In the genomic region with DNA sequence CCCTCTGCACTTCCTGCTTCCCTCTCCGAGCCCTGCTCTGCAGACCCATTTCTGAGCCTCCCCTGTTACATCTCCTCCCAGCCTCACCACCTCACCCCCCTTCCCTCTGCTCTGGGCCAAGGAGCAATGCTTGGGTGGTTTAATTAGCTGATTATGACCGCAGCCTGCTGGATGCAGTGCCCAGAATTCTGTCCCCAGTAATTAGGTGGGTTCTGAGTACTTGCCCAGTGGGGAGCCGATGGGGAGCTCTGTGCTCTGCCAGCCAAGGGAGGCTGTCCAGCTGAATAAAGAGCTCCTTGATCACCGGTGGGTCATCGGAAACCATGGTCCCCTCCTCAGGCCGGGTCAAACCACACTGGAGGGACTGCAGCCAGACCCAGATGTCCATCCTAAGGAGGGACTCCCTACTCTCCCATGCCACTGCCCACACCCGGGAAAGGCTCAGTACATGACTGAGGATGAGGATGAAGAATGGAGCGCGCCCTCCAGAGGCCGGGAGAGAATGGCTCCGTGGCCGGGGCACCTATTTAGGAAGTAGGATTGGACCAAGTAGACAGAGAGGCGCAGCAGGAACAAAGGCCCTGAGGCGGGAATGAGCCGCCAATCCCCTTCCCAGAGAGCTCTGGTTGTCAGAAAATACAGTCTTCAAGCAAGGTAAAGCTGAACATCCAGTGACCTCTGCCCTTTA, we compare ENCODE assay signal across 8 cellular contexts. TPM values are rescaled to one million over a fixed set of nuclear protein-coding genes. Genes with fewer than 3 reads are reported as not detected.
DNase-seq lines count a peak whose midpoint lies in the region; ATAC-seq and TF ChIP-seq lines count a peak whose summit lies in the region.

No MANE protein-coding gene starts in this region.

- no peak for TF ChIP-seq CTCF in mesothelial cell of epicardium (IDR thresholded peaks at IDR 0.05; ENCODE audit: unreplicated experiment)
- TF ChIP-seq CTCF in type B pancreatic cell (conservative IDR thresholded peaks at IDR 0.05) = no peak

- H3K27me3 Mint-ChIP-seq in activated naive CD4-positive, alpha-beta T cell treated with anti-CD3 and anti-CD28 coated beads, Interleukin-2, amount 10 ng/mL, durations not matched to agents 7 days and 5 days = no peaks in the 10 kb centered on the region
- no peaks in the 10 kb centered on the region for H3K27me3 Mint-ChIP-seq in activated T-helper 2 cell treated with anti-CD3 and anti-CD28 coated beads, Interferon-gamma antibody, Interleukin-2, Interleukin-4, amounts not matched to agents 10 μg/mL and 5 μg/mL and 100 μg/mL, durations not matched to agents 14 hours and 24 hours and 36 hours (ENCODE audit: low read depth)
- H3K27me3 Mint-ChIP-seq in mesothelial cell of epicardium (ENCODE audit: low read depth) (no peaks in the 10 kb centered on the region), type B pancreatic cell (no peaks in the 10 kb centered on the region)
- H3K27me3 Mint-ChIP-seq in activated T-cell treated with anti-CD3 and anti-CD28 coated beads, Interleukin-2, amount 50 U/mL, for 72 hours (ENCODE audit: low read depth) = no peaks in the 10 kb centered on the region

- CTCF ChIA-PET in activated naive CD4-positive, alpha-beta T cell treated with anti-CD3 and anti-CD28 coated beads, Interleukin-2, amount 10 ng/mL, durations not matched to agents 7 days and 5 days (lab: Charles Lee) = interaction anchor here (1.1 to 7.2 kb wide), 3 partner anchors 12 to 94 kb away, joined by 3 to 57 read pairs (median 29); no protein-coding TSS in a partner anchor

- no peak for DNase-seq in activated naive CD4-positive, alpha-beta T cell treated with anti-CD3 and anti-CD28 coated beads, Interleukin-2, amount 50 U/mL, for 72 hours (ENCODE audit: low spot score in 2 of 2)
- DNase-seq in activated naive CD4-positive, alpha-beta T cell treated with anti-CD3 and anti-CD28 coated beads, Interleukin-2, amount 10 ng/mL, durations not matched to agents 7 days and 5 days = no peak
- no peak for DNase-seq in activated T-helper 2 cell treated with anti-CD3 and anti-CD28 coated beads, Interferon-gamma antibody, Interleukin-2, Interleukin-4, amounts not matched to agents 10 μg/mL and 5 μg/mL and 100 μg/mL, durations not matched to agents 14 hours and 24 hours and 36 hours (ENCODE audit: low spot score)
- DNase-seq in mesothelial cell of epicardium (ENCODE audit: low spot score in 2 of 2, unreplicated experiment in 2 of 2) = no peak
- no peak for DNase-seq in type B pancreatic cell (ENCODE audit: extremely low spot score, unreplicated experiment)
- DNase-seq in activated T-cell treated with anti-CD3 and anti-CD28 coated beads, Interleukin-2, amount 50 U/mL, for 72 hours = no peak
- DNase-seq in GOT3 (lab: John Stamatoyannopoulos, UW) = no peak
- DNase-seq in KG1 (lab: John Stamatoyannopoulos, UW) = no peak

- ATAC-seq in activated naive CD4-positive, alpha-beta T cell treated with anti-CD3 and anti-CD28 coated beads, Interleukin-2, amount 50 U/mL, for 72 hours = no peak
- no peak for ATAC-seq in activated T-cell treated with anti-CD3 and anti-CD28 coated beads, Interleukin-2, amount 50 U/mL, for 72 hours (replicated peaks in 1 of 2)

- H3K4me1 Mint-ChIP-seq in activated naive CD4-positive, alpha-beta T cell treated with anti-CD3 and anti-CD28 coated beads, Interleukin-2, amount 10 ng/mL, durations not matched to agents 7 days and 5 days = peaks cover 82% of the 10 kb centered on the region
- peaks cover 67% of the 10 kb centered on the region for H3K4me1 Mint-ChIP-seq in activated T-helper 2 cell treated with anti-CD3 and anti-CD28 coated beads, Interferon-gamma antibody, Interleukin-2, Interleukin-4, amounts not matched to agents 10 μg/mL and 5 μg/mL and 100 μg/mL, durations not matched to agents 14 hours and 24 hours and 36 hours (ENCODE audit: low read depth)
- H3K4me1 Mint-ChIP-seq in mesothelial cell of epicardium (peaks cover 64% of the 10 kb centered on the region), type B pancreatic cell (ENCODE audit: unreplicated experiment) (peaks cover 70% of the 10 kb centered on the region)
- peaks cover 86% of the 10 kb centered on the region for H3K4me1 Mint-ChIP-seq in activated T-cell treated with anti-CD3 and anti-CD28 coated beads, Interleukin-2, amount 50 U/mL, for 72 hours (ENCODE audit: low read depth)

- no peaks in the 10 kb centered on the region for H3K9me3 Mint-ChIP-seq in activated naive CD4-positive, alpha-beta T cell treated with anti-CD3 and anti-CD28 coated beads, Interleukin-2, amount 50 U/mL, for 72 hours
- H3K9me3 Mint-ChIP-seq in activated naive CD4-positive, alpha-beta T cell treated with anti-CD3 and anti-CD28 coated beads, Interleukin-2, amount 10 ng/mL, durations not matched to agents 7 days and 5 days = no peaks in the 10 kb centered on the region
- no peaks in the 10 kb centered on the region for H3K9me3 Mint-ChIP-seq in activated T-helper 2 cell treated with anti-CD3 and anti-CD28 coated beads, Interferon-gamma antibody, Interleukin-2, Interleukin-4, amounts not matched to agents 10 μg/mL and 5 μg/mL and 100 μg/mL, durations not matched to agents 14 hours and 24 hours and 36 hours
- H3K9me3 Mint-ChIP-seq in mesothelial cell of epicardium (no peaks in the 10 kb centered on the region), type B pancreatic cell (no peaks in the 10 kb centered on the region)
- H3K9me3 Mint-ChIP-seq in activated T-cell treated with anti-CD3 and anti-CD28 coated beads, Interleukin-2, amount 50 U/mL, for 72 hours = no peaks in the 10 kb centered on the region

- H3K4me3 Mint-ChIP-seq in activated naive CD4-positive, alpha-beta T cell treated with anti-CD3 and anti-CD28 coated beads, Interleukin-2, amount 10 ng/mL, durations not matched to agents 7 days and 5 days = no peak overlapping the region
- no peak overlapping the region for H3K4me3 Mint-ChIP-seq in activated T-helper 2 cell treated with anti-CD3 and anti-CD28 coated beads, Interferon-gamma antibody, Interleukin-2, Interleukin-4, amounts not matched to agents 10 μg/mL and 5 μg/mL and 100 μg/mL, durations not matched to agents 14 hours and 24 hours and 36 hours (ENCODE audit: low read depth)
- H3K4me3 Mint-ChIP-seq in mesothelial cell of epicardium (no peak overlapping the region), type B pancreatic cell (no peak overlapping the region)
- H3K4me3 Mint-ChIP-seq in activated T-cell treated with anti-CD3 and anti-CD28 coated beads, Interleukin-2, amount 50 U/mL, for 72 hours = peak overlapping the region in 1 of 2 donors; percentile 20

- H3K36me3 Mint-ChIP-seq in activated naive CD4-positive, alpha-beta T cell treated with anti-CD3 and anti-CD28 coated beads, Interleukin-2, amount 50 U/mL, for 72 hours = no peaks in the 10 kb centered on the region
- H3K36me3 Mint-ChIP-seq in activated naive CD4-positive, alpha-beta T cell treated with anti-CD3 and anti-CD28 coated beads, Interleukin-2, amount 10 ng/mL, durations not matched to agents 7 days and 5 days = no peaks in the 10 kb centered on the region
- H3K36me3 Mint-ChIP-seq in activated T-helper 2 cell treated with anti-CD3 and anti-CD28 coated beads, Interferon-gamma antibody, Interleukin-2, Interleukin-4, amounts not matched to agents 10 μg/mL and 5 μg/mL and 100 μg/mL, durations not matched to agents 14 hours and 24 hours and 36 hours (ENCODE audit: low read depth) = no peaks in the 10 kb centered on the region
- H3K36me3 Mint-ChIP-seq in mesothelial cell of epicardium = no peaks in the 10 kb centered on the region
- no peaks in the 10 kb centered on the region for H3K36me3 Mint-ChIP-seq in type B pancreatic cell
- H3K36me3 Mint-ChIP-seq in activated T-cell treated with anti-CD3 and anti-CD28 coated beads, Interleukin-2, amount 50 U/mL, for 72 hours (ENCODE audit: insufficient read depth in 2 of 2) = no peaks in the 10 kb centered on the region

- intact Hi-C loops in activated T-helper 2 cell treated with anti-CD3 and anti-CD28 coated beads, Interferon-gamma antibody, Interleukin-2, Interleukin-4, amounts not matched to agents 10 μg/mL and 5 μg/mL and 100 μg/mL, durations not matched to agents 14 hours and 24 hours and 36 hours (cut with micrococcal nuclease) = no loop called here

- peak overlapping the region; percentile 78 to 85 for H3K27ac Mint-ChIP-seq in activated naive CD4-positive, alpha-beta T cell treated with anti-CD3 and anti-CD28 coated beads, Interleukin-2, amount 50 U/mL, for 72 hours
- no peak overlapping the region for H3K27ac Mint-ChIP-seq in activated naive CD4-positive, alpha-beta T cell treated with anti-CD3 and anti-CD28 coated beads, Interleukin-2, amount 10 ng/mL, durations not matched to agents 7 days and 5 days
- H3K27ac Mint-ChIP-seq in activated T-helper 2 cell treated with anti-CD3 and anti-CD28 coated beads, Interferon-gamma antibody, Interleukin-2, Interleukin-4, amounts not matched to agents 10 μg/mL and 5 μg/mL and 100 μg/mL, durations not matched to agents 14 hours and 24 hours and 36 hours = peak overlapping the region; percentile 3
- peak overlapping the region; percentile 21 for H3K27ac Mint-ChIP-seq in mesothelial cell of epicardium
- H3K27ac Mint-ChIP-seq in type B pancreatic cell = peak overlapping the region; percentile 77
- H3K27ac Mint-ChIP-seq in activated T-cell treated with anti-CD3 and anti-CD28 coated beads, Interleukin-2, amount 50 U/mL, for 72 hours = no peak overlapping the region

RNA-seq across cellular contexts. Expression of gene ARRB1, which starts 9.1 kb away (rescaled TPM):
- 10 to 100 TPM; 11.5 to 28.9 TPM for total RNA-seq in activated naive CD4-positive, alpha-beta T cell treated with anti-CD3 and anti-CD28 coated beads, Interleukin-2, amount 50 U/mL, for 72 hours
- total RNA-seq in activated T-helper 2 cell treated with anti-CD3 and anti-CD28 coated beads, Interferon-gamma antibody, Interleukin-2, Interleukin-4, amounts not matched to agents 10 μg/mL and 5 μg/mL and 100 μg/mL, durations not matched to agents 14 hours and 24 hours and 36 hours = 15.1 and 19.3 TPM in 2 replicates
- total RNA-seq in mesothelial cell of epicardium (15.9 to 17.5 TPM (median 16.5 TPM) in 3 replicates), type B pancreatic cell (ENCODE audit: low replicate concordance) (32.7 and 32.8 TPM in 2 replicates)
- 10 to 100 TPM; 16.7 to 18.3 TPM for total RNA-seq in activated T-cell treated with anti-CD3 and anti-CD28 coated beads, Interleukin-2, amount 50 U/mL, for 72 hours

RNA-seq across cellular contexts. Expression of gene RPS3, which starts 56.9 kb away (rescaled TPM):
- total RNA-seq in activated naive CD4-positive, alpha-beta T cell treated with anti-CD3 and anti-CD28 coated beads, Interleukin-2, amount 50 U/mL, for 72 hours = 1,000 to 10,000 TPM; 4,688 to 5,066 TPM
- total RNA-seq in activated T-helper 2 cell treated with anti-CD3 and anti-CD28 coated beads, Interferon-gamma antibody, Interleukin-2, Interleukin-4, amounts not matched to agents 10 μg/mL and 5 μg/mL and 100 μg/mL, durations not matched to agents 14 hours and 24 hours and 36 hours = 3,460 and 3,552 TPM in 2 replicates
- total RNA-seq in mesothelial cell of epicardium = 2,848 to 2,954 TPM (median 2,936 TPM) in 3 replicates
- total RNA-seq in type B pancreatic cell (ENCODE audit: low replicate concordance) = 3,170 and 3,442 TPM in 2 replicates
- total RNA-seq in activated T-cell treated with anti-CD3 and anti-CD28 coated beads, Interleukin-2, amount 50 U/mL, for 72 hours = 1,000 to 10,000 TPM; 5,116 to 5,192 TPM

Comparison
In these comparisons a context has a peak if more than half of its experiments do, and no peak if none do; other contexts are left out.
1. H3K27ac Mint-ChIP-seq: peak in activated naive CD4-positive, alpha-beta T cell treated with anti-CD3 and anti-CD28 coated beads, Interleukin-2, amount 50 U/mL, for 72 hours (2 of 2), activated T-helper 2 cell treated with anti-CD3 and anti-CD28 coated beads, Interferon-gamma antibody, Interleukin-2, Interleukin-4, amounts not matched to agents 10 μg/mL and 5 μg/mL and 100 μg/mL, durations not matched to agents 14 hours and 24 hours and 36 hours (single experiment), mesothelial cell of epicardium (single experiment) and type B pancreatic cell (single experiment); none in activated naive CD4-positive, alpha-beta T cell treated with anti-CD3 and anti-CD28 coated beads, Interleukin-2, amount 10 ng/mL, durations not matched to agents 7 days and 5 days (single experiment) and activated T-cell treated with anti-CD3 and anti-CD28 coated beads, Interleukin-2, amount 50 U/mL, for 72 hours (single experiment).